In genomic region chr9:121368692-121369091, GRCh38 we compare ENCODE assay signal across 8 cellular contexts. TPM values are rescaled to one million over a fixed set of nuclear protein-coding genes. Genes with fewer than 3 reads are reported as not detected.
DNase-seq lines count a peak whose midpoint lies in the region; ATAC-seq and TF ChIP-seq lines count a peak whose summit lies in the region.
"Not testable (repeated sequence)": the region's sequence is repeated elsewhere in the genome, so short reads cannot be mapped to it uniquely, and the experiment has no call there.

No MANE protein-coding gene starts in this region.

- not testable (repeated sequence) for H2AFZ ChIP-seq in Karpas-422 (ENCODE audit: low read length)

- H3K4me3 Mint-ChIP-seq in CD4-positive, alpha-beta T cell: peak overlapping the region; percentile 89
- peak overlapping the region; percentile 93 for H3K4me3 Mint-ChIP-seq in activated CD4-positive, alpha-beta memory T cell treated with anti-CD3 and anti-CD28 coated beads for 36 hours
- H3K4me3 Mint-ChIP-seq in brain: peak overlapping the region; percentile 81 to 87 (median 84)

- not testable (repeated sequence) for H3K36me3 Mint-ChIP-seq in CD4-positive, alpha-beta T cell (ENCODE audit: low read depth); activated CD4-positive, alpha-beta memory T cell treated with anti-CD3 and anti-CD28 coated beads for 36 hours; brain

- not testable (repeated sequence) for H3K27me3 Mint-ChIP-seq in CD4-positive, alpha-beta T cell; activated CD4-positive, alpha-beta memory T cell treated with anti-CD3 and anti-CD28 coated beads for 36 hours
- peaks cover 25% of the 10 kb centered on the region for H3K27me3 Mint-ChIP-seq in brain

- not testable (repeated sequence) for H4K20me1 ChIP-seq in Karpas-422 (ENCODE audit: insufficient read depth, low read depth, low read length)

- not testable (repeated sequence) for H3K9me3 Mint-ChIP-seq in CD4-positive, alpha-beta T cell; activated CD4-positive, alpha-beta memory T cell treated with anti-CD3 and anti-CD28 coated beads for 36 hours; brain

- H3K4me3 ChIP-seq in Karpas-422 (ENCODE audit: low read length): peak overlapping the region; percentile 75
- peak overlapping the region; percentile 53 to 83 (median 75) for H3K4me3 ChIP-seq in esophagus squamous epithelium
- H3K4me3 ChIP-seq in right lobe of liver: peak overlapping the region; percentile 76 to 88 (median 77)
- peak overlapping the region; percentile 54 for H3K4me3 ChIP-seq in ovary
- peak overlapping the region; percentile 95 for H3K4me3 ChIP-seq in thoracic aorta

- peak overlapping the region; percentile 73 for H3K9ac ChIP-seq in Karpas-422 (ENCODE audit: low read length)

- not testable (repeated sequence) for TF ChIP-seq POLR2A in esophagus squamous epithelium (IDR thresholded peaks at IDR 0.05); right lobe of liver (IDR thresholded peaks at IDR 0.05); ovary (IDR thresholded peaks at IDR 0.05)

- not testable (repeated sequence) for ATAC-seq in CD4-positive, alpha-beta T cell (ENCODE audit: poor library complexity); right lobe of liver; thoracic aorta (ENCODE audit: insufficient number of reproducible peaks, low FRiP score, low read depth)

- peak overlapping the region; percentile 30 for H3K27ac ChIP-seq in CD4-positive, alpha-beta T cell (ENCODE audit: low read depth, low read length)
- H3K27ac ChIP-seq in Karpas-422 (ENCODE audit: low read length): not testable (repeated sequence)
- H3K27ac ChIP-seq in esophagus squamous epithelium (peak overlapping the region; percentile 92 to 98 (median 97)), right lobe of liver (peak overlapping the region; percentile 97 to 98 (median 98)), ovary (peak overlapping the region; percentile 91 to 94), thoracic aorta (peak overlapping the region; percentile 86 to 99)

- H3K9me3 ChIP-seq in CD4-positive, alpha-beta T cell (ENCODE audit: control insufficient read depth, low read length); Karpas-422 (ENCODE audit: low read length); esophagus squamous epithelium; right lobe of liver; ovary; thoracic aorta: not testable (repeated sequence)

- not testable (repeated sequence) for TF ChIP-seq EP300 in ovary (IDR thresholded peaks at IDR 0.05)

- DNase-seq in CD4-positive, alpha-beta T cell; Karpas-422; esophagus squamous epithelium (lab: John Stamatoyannopoulos, UW); right lobe of liver; ovary; thoracic aorta (ENCODE audit: low spot score): not testable (repeated sequence)
- peak; percentile 29 for DNase-seq in activated CD4-positive, alpha-beta memory T cell treated with anti-CD3 and anti-CD28 coated beads for 36 hours

- H3K4me1 ChIP-seq in Karpas-422 (ENCODE audit: low read length) (peaks cover 38% of the 10 kb centered on the region), esophagus squamous epithelium (peaks cover 33 to 99% (median 66%) of the 10 kb centered on the region in 3 donors), right lobe of liver (peaks cover 0 to 63% (median 28%) of the 10 kb centered on the region in 4 donors), ovary (ENCODE audit: insufficient read depth) (peaks cover 18% of the 10 kb centered on the region), thoracic aorta (ENCODE audit: control insufficient read depth in 1 of 2, low read depth in 2 of 2) (peaks cover 59 to 84% of the 10 kb centered on the region in 2 donors)

- H3K79me2 ChIP-seq in Karpas-422 (ENCODE audit: low read length): peaks cover 33% of the 10 kb centered on the region

- CTCF ChIA-PET in CD4-positive, alpha-beta T cell (lab: Charles Lee): interaction anchor here (2.5 kb wide), 1 partner anchor 49 kb away, joined by 15 read pairs; no protein-coding TSS in a partner anchor
- CTCF ChIA-PET in activated CD4-positive, alpha-beta memory T cell treated with anti-CD3 and anti-CD28 coated beads for 36 hours (lab: Charles Lee): interaction anchor here (0.7 to 1.4 kb wide), 4 partner anchors 15 to 49 kb away, joined by 3 to 12 read pairs (median 5); no protein-coding TSS in a partner anchor

- not testable (repeated sequence) for H3K27me3 ChIP-seq in CD4-positive, alpha-beta T cell (ENCODE audit: control insufficient read depth, insufficient read depth, low read length); Karpas-422 (ENCODE audit: low read length); esophagus squamous epithelium; right lobe of liver; ovary; thoracic aorta (replicated peaks; ENCODE audit: insufficient read depth)

- not testable (repeated sequence) for H3K9me2 ChIP-seq in Karpas-422 (replicated peaks; ENCODE audit: insufficient read depth, low read length)

- peak overlapping the region; percentile 90 for H3K4me2 ChIP-seq in Karpas-422 (ENCODE audit: low read depth, low read length, poor library complexity, severe bottlenecking)

- WGBS in esophagus squamous epithelium, 2 donors: 21 to 48% methylated on average over 10 of the region's 10 CpGs
- 11% methylated on average over 10 of the region's 10 CpGs for WGBS in right lobe of liver (ENCODE audit: insufficient coverage, low coverage, low lambda C conversion rate, missing lambda C conversion rate)
- WGBS in ovary, 3 donors: 66 to 77% (median 66%) methylated on average over 10 of the region's 10 CpGs

- not testable (repeated sequence) for H3K36me3 ChIP-seq in Karpas-422 (ENCODE audit: insufficient read depth, low read length); esophagus squamous epithelium; right lobe of liver; ovary; thoracic aorta

- TF ChIP-seq CTCF in CD4-positive, alpha-beta T cell (IDR thresholded peaks at IDR 0.05); brain (conservative IDR thresholded peaks at IDR 0.05); esophagus squamous epithelium (IDR thresholded peaks at IDR 0.05); right lobe of liver (IDR thresholded peaks at IDR 0.05); ovary (IDR thresholded peaks at IDR 0.05); thoracic aorta (IDR thresholded peaks at IDR 0.05): not testable (repeated sequence)

- H3K4me1 Mint-ChIP-seq in CD4-positive, alpha-beta T cell (ENCODE audit: low read depth): peaks cover 78% of the 10 kb centered on the region
- H3K4me1 Mint-ChIP-seq in activated CD4-positive, alpha-beta memory T cell treated with anti-CD3 and anti-CD28 coated beads for 36 hours (ENCODE audit: low read depth): peaks cover 66% of the 10 kb centered on the region
- H3K4me1 Mint-ChIP-seq in brain: peaks cover 54% of the 10 kb centered on the region

- intact Hi-C loops in CD4-positive, alpha-beta T cell (cut with DNase I, micrococcal nuclease): loop anchor here in 1 of 2 experiments (5.0 kb wide), 1 partner anchor 166 kb away; the partner anchor contains the start of gene RAB14
- intact Hi-C loops in activated CD4-positive, alpha-beta memory T cell treated with anti-CD3 and anti-CD28 coated beads for 36 hours (cut with micrococcal nuclease): loop anchor here (1.0 to 10.0 kb wide), 3 partner anchors 9 to 1856 kb away; partner anchors contain the start of gene CNTRL
- intact Hi-C loops in esophagus squamous epithelium (cut with DNase I); right lobe of liver (cut with DNase I): not testable (repeated sequence)
- intact Hi-C loops in ovary (cut with DNase I): loop anchor here in 1 of 4 donors (5.0 kb wide), 1 partner anchor 91 kb away; no protein-coding TSS in a partner anchor

- peak overlapping the region; percentile 89 for H3K27ac Mint-ChIP-seq in CD4-positive, alpha-beta T cell
- peak overlapping the region; percentile 49 for H3K27ac Mint-ChIP-seq in activated CD4-positive, alpha-beta memory T cell treated with anti-CD3 and anti-CD28 coated beads for 36 hours
- peak overlapping the region in 1 of 5 experiments; percentile 64 for H3K27ac Mint-ChIP-seq in brain

- POLR2A ChIA-PET in CD4-positive, alpha-beta T cell (lab: Charles Lee): interaction anchor here (0.7 to 1.7 kb wide), 5 partner anchors 10 to 653 kb away, joined by 3 to 11 read pairs (median 4); no protein-coding TSS in a partner anchor
- POLR2A ChIA-PET in activated CD4-positive, alpha-beta memory T cell treated with anti-CD3 and anti-CD28 coated beads for 36 hours (lab: Charles Lee): interaction anchor here (1.0 to 1.8 kb wide), 3 partner anchors 10 to 15 kb away, joined by 3 to 7 read pairs (median 6); no protein-coding TSS in a partner anchor

RNA-seq across cellular contexts. Expression of gene STOM, which starts 1.4 kb away (rescaled TPM):
- 10 to 100 TPM; 26.1 to 27.9 TPM for total RNA-seq in CD4-positive, alpha-beta T cell
- 16.4 and 33.1 TPM in 2 replicates for total RNA-seq in Karpas-422 (2014; rRNA removed; shearing (Covaris generic); ENCODE audit: low replicate concordance)
- total RNA-seq in activated CD4-positive, alpha-beta memory T cell treated with anti-CD3 and anti-CD28 coated beads for 36 hours: 10 to 100 TPM; 49.8 to 51.9 TPM
- polyA plus RNA-seq in brain (ENCODE audit: insufficient read depth, low read depth, low replicate concordance) (78.8 TPM), ovary (100 to 1,000 TPM; 114 to 203 TPM)
- total RNA-seq in esophagus squamous epithelium (100 to 1,000 TPM in 2 of 4 donors, 10 to 100 TPM in 2; 43.7 to 169 (median 119) TPM), right lobe of liver (100 to 1,000 TPM; 232 to 655 (median 443) TPM), ovary (100 to 1,000 TPM in 5 of 7 donors, 10 to 100 TPM in 2; 73.1 to 205 (median 164) TPM), thoracic aorta (100 to 1,000 TPM; 177 to 344 TPM)
